Comparison of ENCODE assay signal across 7 cellular contexts in genomic region chr3:71064288-71064975, GRCh38.
A peak's percentile ranks its signal among the peaks of the same experiment; 100 is the strongest.
DNase-seq lines count a peak whose midpoint lies in the region; ATAC-seq and TF ChIP-seq lines count a peak whose summit lies in the region.

No MANE protein-coding gene starts in this region.

- DNase-seq in SJCRH30 (peak; percentile 30 to 59), heart right ventricle (peak in 1 of 2 donors; percentile 50), posterior vena cava (ENCODE audit: low spot score) (peak; percentile 85), NCI-H1694 (lab: John Stamatoyannopoulos, UW) (no peak)
- DNase-seq in activated naive CD8-positive, alpha-beta T cell treated with anti-CD3 and anti-CD28 coated beads for 36 hours: peak; percentile 75

- no peak overlapping the region for H3K27ac Mint-ChIP-seq in activated naive CD8-positive, alpha-beta T cell treated with anti-CD3 and anti-CD28 coated beads for 36 hours

- H3K4me1 Mint-ChIP-seq in activated naive CD8-positive, alpha-beta T cell treated with anti-CD3 and anti-CD28 coated beads for 36 hours: peaks cover 62% of the 10 kb centered on the region

- peak overlapping the region; percentile 76 for H3K4me3 ChIP-seq in SJCRH30
- peak overlapping the region; percentile 26 to 78 (median 68) for H3K4me3 ChIP-seq in heart right ventricle

- H3K4me1 ChIP-seq in SJCRH30: peaks cover 9% of the 10 kb centered on the region; the same call in 1 of the 2 replicates
- H3K4me1 ChIP-seq in heart right ventricle: peaks cover 5 to 73% (median 58%) of the 10 kb centered on the region in 9 donors

- no peaks in the 10 kb centered on the region for H3K9me3 Mint-ChIP-seq in activated naive CD8-positive, alpha-beta T cell treated with anti-CD3 and anti-CD28 coated beads for 36 hours

- peaks cover 39% of the 10 kb centered on the region for H3K36me3 Mint-ChIP-seq in activated naive CD8-positive, alpha-beta T cell treated with anti-CD3 and anti-CD28 coated beads for 36 hours

- H3K27me3 Mint-ChIP-seq in activated naive CD8-positive, alpha-beta T cell treated with anti-CD3 and anti-CD28 coated beads for 36 hours: no peaks in the 10 kb centered on the region

- ATAC-seq in GM18511 (IDR thresholded peaks at IDR 0.05; ENCODE audit: unreplicated experiment) (peak; percentile 46), HG02973 (IDR thresholded peaks at IDR 0.05; ENCODE audit: unreplicated experiment) (peak; percentile 36), heart right ventricle (peak; percentile 35 to 72 (median 56))

- intact Hi-C loops in heart right ventricle (cut with DNase I): loop anchor here in 7 of 10 donors (2.0 to 10.0 kb wide), 12 partner anchors 42 to 520 kb away; partner anchors contain the start of gene FOXP1 (in 6 of the 7)
- intact Hi-C loops in posterior vena cava (cut with DNase I): loop anchor here in 1 of 2 donors (10.0 kb wide), 1 partner anchor 240 kb away; no protein-coding TSS in a partner anchor

- H3K27me3 ChIP-seq in SJCRH30: no peaks in the 10 kb centered on the region
- no peaks in the 10 kb centered on the region for H3K27me3 ChIP-seq in heart right ventricle

- no peaks in the 10 kb centered on the region for H3K9me3 ChIP-seq in SJCRH30 (replicated peaks)
- H3K9me3 ChIP-seq in heart right ventricle: no peaks in the 10 kb centered on the region

- H3K4me3 Mint-ChIP-seq in activated naive CD8-positive, alpha-beta T cell treated with anti-CD3 and anti-CD28 coated beads for 36 hours: no peak overlapping the region

- peak overlapping the region; percentile 43 for H3K27ac ChIP-seq in SJCRH30
- H3K27ac ChIP-seq in heart right ventricle: peak overlapping the region; percentile 66 to 98 (median 94)

- no peak for TF ChIP-seq CTCF in heart right ventricle (IDR thresholded peaks at IDR 0.05)

- no peaks in the 10 kb centered on the region for H3K36me3 ChIP-seq in SJCRH30
- no peaks in the 10 kb centered on the region for H3K36me3 ChIP-seq in heart right ventricle

- WGBS in heart right ventricle, 2 donors: 0% methylated on average over 51 of the region's 51 CpGs
